ENCODE assay signal across 1 cellular context in genomic region chr18:22594155-22594690, GRCh38.
TF ChIP-seq lines count a peak whose summit lies in the region.

No MANE protein-coding gene starts in this region.

TF ChIP-seq in IMR-90, 13 proteins besides CTCF, POLR2A, EP300 and RAD21 (continued from another document):
- TF ChIP-seq USF2 (IDR thresholded peaks at IDR 0.05; ENCODE audit: low read depth, low read length) (no peak), RFX5 (IDR thresholded peaks at IDR 0.05; ENCODE audit: low read depth, low read length) (no peak), CEBPB (IDR thresholded peaks at IDR 0.05; ENCODE audit: low read depth, low read length) (no peak), MAZ (IDR thresholded peaks at IDR 0.05; ENCODE audit: borderline replicate concordance, low read depth, low read length) (no peak), BHLHE40 (IDR thresholded peaks at IDR 0.05; ENCODE audit: low read depth, low read length) (no peak)
